Comparison of ENCODE assay signal across 33 cellular contexts in genomic region chr4:146445198-146446150, GRCh38.
"Had no signal": no experiment of that assay in that cellular context is flagged by ENCODE, and none has a peak within 500 bp of the region (broad histone marks: within the 10 kb centered on the region; RNA-seq: fewer than 3 reads in every experiment).

No MANE protein-coding gene starts in this region.

- H3K27ac Mint-ChIP-seq: activated CD4-positive, alpha-beta memory T cell treated with anti-CD3 and anti-CD28 coated beads, Interleukin-2, amount 10 ng/mL, durations not matched to agents 7 days and 5 days; activated CD8-positive, alpha-beta memory T cell treated with anti-CD3 and anti-CD28 coated beads, Interleukin-2, amount 10 ng/mL, durations not matched to agents 7 days and 5 days; activated naive CD4-positive, alpha-beta T cell treated with anti-CD3 and anti-CD28 coated beads, Interleukin-2, amount 10 ng/mL, durations not matched to agents 7 days and 5 days; activated naive CD8-positive, alpha-beta T cell treated with anti-CD3 and anti-CD28 coated beads, Interleukin-2, amount 10 ng/mL, durations not matched to agents 7 days and 5 days; brain had no signal

- H3K9me3 Mint-ChIP-seq: activated naive CD4-positive, alpha-beta T cell treated with anti-CD3 and anti-CD28 coated beads, Interleukin-2, amount 10 ng/mL, durations not matched to agents 7 days and 5 days had no signal

- H3K27me3 Mint-ChIP-seq: activated CD4-positive, alpha-beta memory T cell treated with anti-CD3 and anti-CD28 coated beads, Interleukin-2, amount 10 ng/mL, durations not matched to agents 7 days and 5 days; activated CD8-positive, alpha-beta memory T cell treated with anti-CD3 and anti-CD28 coated beads, Interleukin-2, amount 10 ng/mL, durations not matched to agents 7 days and 5 days; activated naive CD4-positive, alpha-beta T cell treated with anti-CD3 and anti-CD28 coated beads, Interleukin-2, amount 10 ng/mL, durations not matched to agents 7 days and 5 days; activated naive CD8-positive, alpha-beta T cell treated with anti-CD3 and anti-CD28 coated beads, Interleukin-2, amount 10 ng/mL, durations not matched to agents 7 days and 5 days had no signal

- H3K4me3 Mint-ChIP-seq: activated CD4-positive, alpha-beta memory T cell treated with anti-CD3 and anti-CD28 coated beads, Interleukin-2, amount 10 ng/mL, durations not matched to agents 7 days and 5 days; activated CD8-positive, alpha-beta memory T cell treated with anti-CD3 and anti-CD28 coated beads, Interleukin-2, amount 10 ng/mL, durations not matched to agents 7 days and 5 days; activated naive CD4-positive, alpha-beta T cell treated with anti-CD3 and anti-CD28 coated beads, Interleukin-2, amount 10 ng/mL, durations not matched to agents 7 days and 5 days; activated naive CD8-positive, alpha-beta T cell treated with anti-CD3 and anti-CD28 coated beads, Interleukin-2, amount 10 ng/mL, durations not matched to agents 7 days and 5 days; brain had no signal

- DNase-seq: activated CD4-positive, alpha-beta memory T cell treated with anti-CD3 and anti-CD28 coated beads, Interleukin-2, amount 10 ng/mL, durations not matched to agents 7 days and 5 days; activated CD4-positive, alpha-beta T cell treated with anti-CD3 and anti-CD28 coated beads for 1 hour; activated CD4-positive, alpha-beta T cell treated with anti-CD3 and anti-CD28 coated beads for 48 hours; activated CD4-positive, CD25-positive, alpha-beta regulatory T cell; activated CD8-positive, alpha-beta memory T cell treated with anti-CD3 and anti-CD28 coated beads for 24 hours; activated CD8-positive, alpha-beta memory T cell treated with anti-CD3 and anti-CD28 coated beads, Interleukin-2, amount 10 ng/mL, durations not matched to agents 7 days and 5 days; activated CD8-positive, alpha-beta memory T cell treated with anti-CD3 and anti-CD28 coated beads, Interleukin-2, amount 50 U/mL, for 48 hours; activated effector memory CD4-positive, alpha-beta T cell treated with Interleukin-2 at 50 U/mL for 16 hours; activated naive CD4-positive, alpha-beta T cell treated with anti-CD3 and anti-CD28 coated beads, Interleukin-2, amount 10 ng/mL, durations not matched to agents 7 days and 5 days; activated naive CD8-positive, alpha-beta T cell treated with anti-CD3 and anti-CD28 coated beads, Interleukin-2, amount 10 ng/mL, durations not matched to agents 7 days and 5 days; activated T-cell treated with anti-CD3 and anti-CD28 coated beads, Interleukin-2, amount 50 U/mL, for 48 hours; adrenal gland; caudate nucleus; NCI-H1092 treated with DMSO at 0.1 percent for 48 hours; NCI-H1417; NCI-H146; NCI-H187; NCI-H2029 treated with DMSO at 0.1 percent for 48 hours; NCI-H2107; NCI-H2171; NCI-H510A; NCI-H526; NCI-H748 treated with DMSO at 0.1 percent for 48 hours; NK-92 treated with Interleukin-12 subunit alpha and Interleukin-12 subunit beta, amount 100 ng/mL, for 24 hours; PC-3; Peyer's patch; RPMI8226; SW 1271; T-helper 1 cell; T-helper 2 cell; T-helper 9 cell; WERI-Rb-1 had no signal

- ATAC-seq: activated CD8-positive, alpha-beta memory T cell treated with anti-CD3 and anti-CD28 coated beads, Interleukin-2, amount 10 ng/mL, durations not matched to agents 7 days and 5 days; PC-3 had no signal
